Comparison of ENCODE assay signal across 24 cellular contexts in genomic region chr20:11484479-11484878, GRCh38.
"Had no signal": no experiment of that assay in that cellular context is flagged by ENCODE, and none has a peak within 500 bp of the region (broad histone marks: within the 10 kb centered on the region; RNA-seq: fewer than 3 reads in every experiment).

No MANE protein-coding gene starts in this region.

- H3K4me3 ChIP-seq: coronary artery, dorsolateral prefrontal cortex, esophagus muscularis mucosa, gastrocnemius medialis, heart right ventricle, left lung, lower lobe of right lung, mucosa of descending colon had no signal

- H3K36me3 ChIP-seq: esophagus muscularis mucosa, gastrocnemius medialis, heart right ventricle, left lung, lower lobe of right lung had no signal

- H3K27ac ChIP-seq: coronary artery, dorsolateral prefrontal cortex, esophagus muscularis mucosa, gastrocnemius medialis, heart right ventricle, left lung, lower lobe of right lung had no signal

- H3K4me1 ChIP-seq: esophagus muscularis mucosa, gastrocnemius medialis, heart right ventricle, left lung, lower lobe of right lung had no signal

- FAIRE-seq: endothelial cell of umbilical vein, islet of Langerhans, keratinocyte had no signal

- DNase-seq: dermis blood vessel endothelial cell; dorsolateral prefrontal cortex; effector CD4-positive, alpha-beta T cell; effector memory CD4-positive, alpha-beta T cell; foreskin fibroblast; foreskin melanocyte; gastrocnemius medialis; glutamatergic neuron; head of caudate nucleus; heart right ventricle; hippocampal formation; left cardiac atrium; left lung; left ventricle myocardium superior; lower lobe of right lung; mesenchymal stem cell; mucosa of descending colon; naive B cell; naive thymus-derived CD8-positive, alpha-beta T cell had no signal

- H3K9me3 ChIP-seq: esophagus muscularis mucosa, gastrocnemius medialis, heart right ventricle, left lung, lower lobe of right lung, mucosa of descending colon had no signal

- H3K27me3 ChIP-seq: dorsolateral prefrontal cortex, esophagus muscularis mucosa, gastrocnemius medialis, heart right ventricle, left lung had no signal

- ATAC-seq: gastrocnemius medialis; heart right ventricle; left cardiac atrium; left lung; left ventricle myocardium superior; lower lobe of right lung; mucosa of descending colon; naive thymus-derived CD8-positive, alpha-beta T cell had no signal
